ENCODE assay signal across 8 cellular contexts in genomic region chr12:54431911-54432814, GRCh38. TPM values are rescaled to one million over a fixed set of nuclear protein-coding genes. Genes with fewer than 3 reads are reported as not detected.
A peak's percentile ranks its signal among the peaks of the same experiment; 100 is the strongest.
DNase-seq lines count a peak whose midpoint lies in the region; ATAC-seq lines count a peak whose summit lies in the region.

No MANE protein-coding gene starts in this region.

- H3K27me3 ChIP-seq in GM23248 (replicated peaks; ENCODE audit: insufficient read depth) (no peaks in the 10 kb centered on the region), SJCRH30 (no peaks in the 10 kb centered on the region; the same call in 1 of the 2 replicates), rectal smooth muscle tissue (ENCODE audit: control insufficient read depth, insufficient read depth, low read length) (no peaks in the 10 kb centered on the region)

- ATAC-seq in HG03095 (IDR thresholded peaks at IDR 0.05; ENCODE audit: unreplicated experiment) (no peak), GM21619 (IDR thresholded peaks at IDR 0.05; ENCODE audit: unreplicated experiment) (no peak)

- H2AFZ ChIP-seq in GM23248, result peak overlapping the region; percentile 21; the same call in 1 of the 2 replicates

- no peaks in the 10 kb centered on the region for H3K9me2 ChIP-seq in GM23248 (ENCODE audit: insufficient read depth)

- DNase-seq in GM23248, result peak; percentile 96
- peak; percentile 71 to 76 for DNase-seq in SJCRH30
- peak in 26 of 42 donors; percentile 22 to 77 (median 46) for DNase-seq in head of caudate nucleus
- no peak for DNase-seq in DMS79 treated with DMSO at 0.1 percent for 48 hours (lab: John Stamatoyannopoulos, UW)
- no peak for DNase-seq in activated effector memory CD4-positive, alpha-beta T cell treated with Interleukin-2 at 50 U/mL for 16 hours

- peak overlapping the region; percentile 76 for H3K27ac ChIP-seq in GM23248
- H3K27ac ChIP-seq in SJCRH30, result no peak overlapping the region
- H3K27ac ChIP-seq in rectal smooth muscle tissue (ENCODE audit: low read depth, low read length), result peak overlapping the region; percentile 79

- H3K4me2 ChIP-seq in GM23248 (ENCODE audit: unreplicated experiment), result peak overlapping the region; percentile 74

- peak overlapping the region; percentile 59 for H3K9ac ChIP-seq in GM23248
- no peak overlapping the region for H3K9ac ChIP-seq in rectal smooth muscle tissue (ENCODE audit: low read length)

- H3F3A ChIP-seq in GM23248 (ENCODE audit: insufficient read depth), result peaks cover 36% of the 10 kb centered on the region

- no peaks in the 10 kb centered on the region for H4K20me1 ChIP-seq in GM23248 (ENCODE audit: insufficient read depth)

- 7 to 9% methylated on average over 9 of the region's 9 CpGs for WGBS in GM23248 (ENCODE audit: low coverage in 1 of 2, low lambda C conversion rate in 2 of 2, missing lambda C conversion rate in 2 of 2), 2 experiments

- intact Hi-C loops in head of caudate nucleus (cut with DNase I), result no loop called here

- no peaks in the 10 kb centered on the region for H3K9me3 ChIP-seq in GM23248 (ENCODE audit: low read depth)
- H3K9me3 ChIP-seq in SJCRH30 (replicated peaks), result no peaks in the 10 kb centered on the region

- no peaks in the 10 kb centered on the region for H3K79me2 ChIP-seq in GM23248 (ENCODE audit: insufficient read depth)

- H3K4me1 ChIP-seq in GM23248 (ENCODE audit: insufficient read depth), result peaks cover 45% of the 10 kb centered on the region
- H3K4me1 ChIP-seq in SJCRH30, result peaks cover 31% of the 10 kb centered on the region
- peaks cover 43% of the 10 kb centered on the region for H3K4me1 ChIP-seq in rectal smooth muscle tissue (ENCODE audit: control insufficient read depth, insufficient read depth, low read length)

- in situ Hi-C loops in GM23248 (cut with MboI), result no loop called here

- peak overlapping the region; percentile 12; the same call in 1 of the 2 replicates for H3K4me3 ChIP-seq in GM23248
- H3K4me3 ChIP-seq in SJCRH30, result 0 out of 2 replicates have a peak overlapping the region, but pooled peaks have one; percentile 4
- H3K4me3 ChIP-seq in rectal smooth muscle tissue (ENCODE audit: low read length), result peak overlapping the region; percentile 23

- H3K36me3 ChIP-seq in GM23248 (ENCODE audit: low read depth), result no peaks in the 10 kb centered on the region
- no peaks in the 10 kb centered on the region for H3K36me3 ChIP-seq in SJCRH30
- H3K36me3 ChIP-seq in rectal smooth muscle tissue (ENCODE audit: control insufficient read depth, insufficient read depth, low read length), result no peaks in the 10 kb centered on the region

RNA-seq across cellular contexts. Expression of gene ITGA5, which starts 13.1 kb away (rescaled TPM):
- 496 and 541 TPM in 2 replicates for total RNA-seq in GM23248 (2014; rRNA removed; shearing (Covaris generic))
- polyA plus RNA-seq in GM23248 (2016; fragmentation: Nextera tagmentation; extraction: Ambion mirVana), result 402 and 416 TPM in 2 replicates
- total RNA-seq in SJCRH30 (2014; rRNA removed; shearing (Covaris generic)), result 37.3 and 38.1 TPM in 2 replicates

RNA-seq across cellular contexts. Expression of gene GTSF1, which starts 41.2 kb away (rescaled TPM):
- not detected in 2 replicates for total RNA-seq in GM23248 (2014; rRNA removed; shearing (Covaris generic))
- polyA plus RNA-seq in GM23248 (2016; fragmentation: Nextera tagmentation; extraction: Ambion mirVana), result 0.29 TPM in 1 of 2 replicates, not detected in the other
- not detected in 2 replicates for total RNA-seq in SJCRH30 (2014; rRNA removed; shearing (Covaris generic))

RNA-seq across cellular contexts. Expression of gene ZNF385A, which starts 47.6 kb away (rescaled TPM):
- total RNA-seq in GM23248 (2014; rRNA removed; shearing (Covaris generic)), result 1.6 and 1.8 TPM in 2 replicates
- polyA plus RNA-seq in GM23248 (2016; fragmentation: Nextera tagmentation; extraction: Ambion mirVana), result 2.9 and 3.1 TPM in 2 replicates
- 12.7 and 13.2 TPM in 2 replicates for total RNA-seq in SJCRH30 (2014; rRNA removed; shearing (Covaris generic))

Comparison
In these comparisons a context has a peak if more than half of its experiments do, and no peak if none do; other contexts are left out.
1. DNase-seq: peak in GM23248 (single experiment), SJCRH30 (2 of 2) and head of caudate nucleus (26 of 42); none in DMS79 treated with DMSO at 0.1 percent for 48 hours (single experiment) and activated effector memory CD4-positive, alpha-beta T cell treated with Interleukin-2 at 50 U/mL for 16 hours (single experiment).
2. RNA of gene ITGA5, which starts 13.1 kb away (total RNA-seq): 496 to 541 TPM in GM23248; 37.3 to 38.1 TPM in SJCRH30; every median in the first group is over 10 times any median in the second.
3. Peak in every context shown above with its lines, with median percentiles within 50 percentile points of each other: H3K4me3 ChIP-seq.